ENCODE assay signal across 15 cellular contexts in the genomic region with DNA sequence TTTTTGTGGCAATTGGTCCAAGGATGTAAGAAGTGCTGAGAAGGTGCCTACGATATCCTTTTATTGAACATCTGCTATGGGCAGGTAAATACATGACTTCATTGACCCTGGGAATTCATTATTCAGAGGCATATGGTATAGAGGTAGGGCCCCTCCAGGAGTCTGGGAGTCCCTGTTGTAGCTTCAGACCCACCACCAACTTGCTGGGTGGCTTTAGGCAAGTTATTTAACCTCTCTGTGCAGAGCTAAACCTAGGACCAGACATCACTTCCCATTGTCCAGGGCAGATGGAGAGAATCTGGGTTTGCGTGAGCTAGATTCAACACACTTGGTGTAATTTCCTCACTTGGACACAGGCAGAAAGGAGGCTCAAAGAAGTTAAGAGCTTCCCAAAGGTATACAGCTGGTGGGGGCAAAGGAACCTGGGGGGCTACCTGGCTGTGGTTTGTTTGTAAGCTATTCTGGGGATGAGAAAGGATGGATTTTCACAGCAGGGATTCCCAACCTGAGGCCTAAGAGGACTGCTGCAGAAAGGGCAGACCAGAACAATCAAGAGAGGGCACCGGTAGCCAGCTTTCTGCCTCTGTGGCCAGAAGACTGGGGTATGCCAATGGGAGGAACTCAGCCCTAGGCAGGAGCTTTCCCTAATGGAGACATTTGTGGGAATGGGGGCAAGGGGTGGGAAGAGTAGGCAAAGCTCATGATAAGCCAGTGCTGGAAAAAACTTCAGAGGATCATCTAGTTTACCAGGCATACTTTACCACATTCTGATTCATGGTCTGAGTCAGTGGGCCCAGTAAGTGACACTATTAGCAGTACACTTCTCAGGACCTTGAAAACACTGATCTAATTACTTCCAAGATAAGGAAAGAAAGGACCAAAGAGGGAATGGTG.
A peak's percentile ranks its signal among the peaks of the same experiment; 100 is the strongest.
DNase-seq lines count a peak whose midpoint lies in the region; ATAC-seq and TF ChIP-seq lines count a peak whose summit lies in the region.
"Had no signal": no experiment of that assay in that cellular context is flagged by ENCODE, and none has a peak within 500 bp of the region (broad histone marks: within the 10 kb centered on the region; RNA-seq: fewer than 3 reads in every experiment).

No MANE protein-coding gene starts in this region.

- H2AK9ac ChIP-seq in IMR-90 (replicated peaks; ENCODE audit: low read depth, low read length, poor library complexity) = no peak overlapping the region

- no peak overlapping the region for H3K9ac ChIP-seq in IMR-90 (ENCODE audit: low read depth, low read length)

- no peak overlapping the region for H3K27ac ChIP-seq in IMR-90 (ENCODE audit: insufficient read depth, low read length)
- peak overlapping the region; percentile 41 to 50 for H3K27ac ChIP-seq in ascending aorta
- H3K27ac ChIP-seq in stomach = peak overlapping the region in 3 of 5 donors; percentile 3 to 60 (median 38)
- H3K27ac ChIP-seq in gastrocnemius medialis = no peak overlapping the region
- H3K27ac ChIP-seq: dorsolateral prefrontal cortex, right lobe of liver had no signal

- no peak overlapping the region for H2BK120ac ChIP-seq in IMR-90 (ENCODE audit: low read depth, low read length)

- H2AK5ac ChIP-seq in IMR-90 (ENCODE audit: low read depth, low read length) = no peak overlapping the region

- ATAC-seq in IMR-90 (ENCODE audit: low read depth) (peak; percentile 46; the same call in 1 of the 2 replicates), gastrocnemius medialis (no peak)
- ATAC-seq: K562, right lobe of liver had no signal

- H2BK15ac ChIP-seq in IMR-90 (ENCODE audit: low read depth, low read length) = no peak overlapping the region

- H3K9me3 ChIP-seq in IMR-90 (ENCODE audit: control insufficient read depth, insufficient read depth, low read length) = no peaks in the 10 kb centered on the region
- no peaks in the 10 kb centered on the region for H3K9me3 ChIP-seq in ascending aorta
- H3K9me3 ChIP-seq in stomach = no peaks in the 10 kb centered on the region
- H3K9me3 ChIP-seq in gastrocnemius medialis = no peaks in the 10 kb centered on the region
- H3K9me3 ChIP-seq: right lobe of liver had no signal

- POLR2A ChIA-PET in IMR-90 (lab: Charles Lee; ENCODE audit: unreplicated experiment) = no interaction called here

- H3K56ac ChIP-seq in IMR-90 (ENCODE audit: extremely low read depth, insufficient read depth, low read length) = no peak overlapping the region

- H3K4ac ChIP-seq in IMR-90 (ENCODE audit: low read depth, low read length) = no peak overlapping the region

- BruUV-seq in IMR-90 (replicated peaks; lab: Mats Ljungman, UMichigan) = no TSS peak

- no peak for TF ChIP-seq POLR2A in IMR-90 (IDR thresholded peaks at IDR 0.05; ENCODE audit: low read depth, low read length)
- no peak for TF ChIP-seq POLR2A in stomach (IDR thresholded peaks at IDR 0.05)
- no peak for TF ChIP-seq POLR2A in gastrocnemius medialis (IDR thresholded peaks at IDR 0.05)

- no peak overlapping the region for H2BK20ac ChIP-seq in IMR-90 (ENCODE audit: low read depth, low read length)

- H4K91ac ChIP-seq in IMR-90 (ENCODE audit: insufficient read depth, low read depth, low read length) = no peak overlapping the region

- H4K5ac ChIP-seq in IMR-90 (ENCODE audit: low read depth, low read length) = no peak overlapping the region

- no peak for TF ChIP-seq CTCF in IMR-90 (conservative IDR thresholded peaks at IDR 0.05; ENCODE audit: low read depth, low read length)
- no peak for TF ChIP-seq CTCF in ascending aorta (IDR thresholded peaks at IDR 0.05)
- no peak for TF ChIP-seq CTCF in stomach (IDR thresholded peaks at IDR 0.05)
- no peak for TF ChIP-seq CTCF in gastrocnemius medialis (IDR thresholded peaks at IDR 0.05 in 4 of 5, conservative IDR thresholded peaks at IDR 0.05 in 1 of 5)

- no peak overlapping the region for H3K4me2 ChIP-seq in IMR-90 (ENCODE audit: low read depth, low read length)

- H3K9me1 ChIP-seq in IMR-90 (ENCODE audit: insufficient read depth, low read length) = no peaks in the 10 kb centered on the region

- H3K14ac ChIP-seq in IMR-90 (replicated peaks; ENCODE audit: low read depth, low read length) = no peak overlapping the region

- H3K4me1 ChIP-seq in IMR-90 (ENCODE audit: control insufficient read depth, insufficient read depth, low read length) = no peaks in the 10 kb centered on the region
- H3K4me1 ChIP-seq in ascending aorta = peaks cover 3 to 6% of the 10 kb centered on the region in 2 donors
- peaks cover 0 to 21% (median 16%) of the 10 kb centered on the region in 4 donors for H3K4me1 ChIP-seq in stomach
- H3K4me1 ChIP-seq in gastrocnemius medialis = no peaks in the 10 kb centered on the region
- H3K4me1 ChIP-seq: right lobe of liver had no signal

- no CpG with 5 or more reads among the region's 3 CpGs for WGBS in IMR-90 (ENCODE audit: extremely low coverage in 2 of 2, insufficient read length in 1 of 2), 2 experiments
- WGBS in stomach, 5 donors = 89 to 98% (median 93%) methylated on average over 2 to 3 of the region's 3 CpGs

- H3K18ac ChIP-seq in IMR-90 (ENCODE audit: low read depth, low read length) = no peak overlapping the region

- H3K79me1 ChIP-seq in IMR-90 (ENCODE audit: low read depth in 1 of 2, low read length in 2 of 2) = no peaks in the 10 kb centered on the region

- TF ChIP-seq EP300 in stomach (IDR thresholded peaks at IDR 0.05) = no peak

- H3K27me3 ChIP-seq in IMR-90 (ENCODE audit: control insufficient read depth, insufficient read depth, low read length) (peaks cover 6% of the 10 kb centered on the region), ascending aorta (no peaks in the 10 kb centered on the region), stomach (no peaks in the 10 kb centered on the region), gastrocnemius medialis (no peaks in the 10 kb centered on the region)
- H3K27me3 ChIP-seq: dorsolateral prefrontal cortex, right lobe of liver had no signal

- no peak overlapping the region for H3K23ac ChIP-seq in IMR-90 (ENCODE audit: low read depth, low read length)

- peak; percentile 53 for DNase-seq in IMR-90
- DNase-seq in ascending aorta (ENCODE audit: low spot score in 2 of 2) = peak in 1 of 2 donors; percentile 61
- peak; percentile 41 for DNase-seq in hepatic stellate cell (ENCODE audit: low spot score)
- DNase-seq in stomach = no peak
- DNase-seq in DMS 273 treated with DMSO at 0.1 percent for 48 hours (lab: John Stamatoyannopoulos, UW) = no peak
- no peak for DNase-seq in gastrocnemius medialis
- no peak for DNase-seq in SK-N-DZ (ENCODE audit: low spot score)
- DNase-seq in NCI-H748 treated with DMSO at 0.1 percent for 48 hours (lab: John Stamatoyannopoulos, UW) = no peak
- DNase-seq: activated CD4-positive, alpha-beta T cell treated with anti-CD3 and anti-CD28 coated beads, Interleukin-2, amount 50 U/mL, for 4 hours; activated naive CD4-positive, alpha-beta T cell treated with anti-CD3 and anti-CD28 coated beads for 36 hours; hippocampal formation; NCI-H2029 had no signal

- no peak overlapping the region for H4K8ac ChIP-seq in IMR-90 (ENCODE audit: low read depth in 2 of 2, low read length in 2 of 2)

- H2AFZ ChIP-seq in IMR-90 (replicated peaks; ENCODE audit: low read length, poor library complexity) = no peak overlapping the region

- dilution Hi-C loops in IMR-90 (cut with HindIII; ENCODE audit: low sequenced_read_pairs, unreplicated experiment) = no loop called here

- H2BK5ac ChIP-seq in IMR-90 (ENCODE audit: low read depth, low read length, poor library complexity, severe bottlenecking) = no peak overlapping the region

- in situ Hi-C loops in IMR-90 (cut with MboI; ENCODE audit: low sequenced_read_pairs) (loop anchor here (5.0 kb wide), 1 partner anchor 414 kb away; no protein-coding TSS in a partner anchor), gastrocnemius medialis (cut with MboI; ENCODE audit: low sequenced_read_pairs in 4 of 4) (loop anchor here (5.0 to 10.0 kb wide), 3 partner anchors 312 to 412 kb away; no protein-coding TSS in a partner anchor)

- CTCF ChIA-PET in IMR-90 (lab: Yijun Ruan, JAX) = interaction anchor here (1.3 kb wide), 1 partner anchor 412 kb away, joined by 4 read pairs; no protein-coding TSS in a partner anchor

- no peak for TF ChIP-seq RAD21 in IMR-90 (IDR thresholded peaks at IDR 0.05; ENCODE audit: low read length)

- no peaks in the 10 kb centered on the region for H4K20me1 ChIP-seq in IMR-90 (ENCODE audit: insufficient read depth, low read length)

- intact Hi-C loops in IMR-90 (cut with micrococcal nuclease) (no loop called here), ascending aorta (cut with DNase I) (loop anchor here (5.0 kb wide), 1 partner anchor 129 kb away; no protein-coding TSS in a partner anchor), stomach (cut with DNase I; ENCODE audit: low total_unique reads) (loop anchor here (5.0 kb wide), 1 partner anchor 314 kb away; no protein-coding TSS in a partner anchor), gastrocnemius medialis (cut with DNase I; ENCODE audit: low total_unique reads) (no loop called here)

- H3K36me3 ChIP-seq in IMR-90 (ENCODE audit: control insufficient read depth, insufficient read depth, low read length) = no peaks in the 10 kb centered on the region
- no peaks in the 10 kb centered on the region for H3K36me3 ChIP-seq in ascending aorta
- H3K36me3 ChIP-seq in stomach = peaks cover 0 to 9% (median 4%) of the 10 kb centered on the region in 4 donors
- no peaks in the 10 kb centered on the region for H3K36me3 ChIP-seq in gastrocnemius medialis
- H3K36me3 ChIP-seq: right lobe of liver had no signal

- H3K4me3 ChIP-seq in IMR-90 (ENCODE audit: insufficient read depth, low read depth, low read length) (no peak overlapping the region), ascending aorta (no peak overlapping the region), stomach (no peak overlapping the region), gastrocnemius medialis (no peak overlapping the region)
- H3K4me3 ChIP-seq: dorsolateral prefrontal cortex, K562, right lobe of liver had no signal

TF ChIP-seq in IMR-90, 13 proteins besides CTCF, POLR2A, EP300 and RAD21:
- TF ChIP-seq SMC3 (IDR thresholded peaks at IDR 0.05; ENCODE audit: low read depth, low read length) = no peak
- TF ChIP-seq, protein P1, sequence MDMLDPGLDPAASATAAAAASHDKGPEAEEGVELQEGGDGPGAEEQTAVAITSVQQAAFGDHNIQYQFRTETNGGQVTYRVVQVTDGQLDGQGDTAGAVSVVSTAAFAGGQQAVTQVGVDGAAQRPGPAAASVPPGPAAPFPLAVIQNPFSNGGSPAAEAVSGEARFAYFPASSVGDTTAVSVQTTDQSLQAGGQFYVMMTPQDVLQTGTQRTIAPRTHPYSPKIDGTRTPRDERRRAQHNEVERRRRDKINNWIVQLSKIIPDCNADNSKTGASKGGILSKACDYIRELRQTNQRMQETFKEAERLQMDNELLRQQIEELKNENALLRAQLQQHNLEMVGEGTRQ (IDR thresholded peaks at IDR 0.05; ENCODE audit: low read depth, low read length) = no peak
- no peak for TF ChIP-seq FOS (IDR thresholded peaks at IDR 0.05; ENCODE audit: low read depth, low read length)
- no peak for TF ChIP-seq BHLHE40 (IDR thresholded peaks at IDR 0.05; ENCODE audit: low read depth, low read length)
TF ChIP-seq in IMR-90: peak in this region for 0.

Comparison
In these comparisons a context has a peak if more than half of its experiments do, and no peak if none do; other contexts are left out.
1. DNase-seq: peak in IMR-90 (single experiment) and hepatic stellate cell (single experiment); none in stomach (single experiment), DMS 273 treated with DMSO at 0.1 percent for 48 hours (single experiment), gastrocnemius medialis (0 of 2), SK-N-DZ (single experiment) and NCI-H748 treated with DMSO at 0.1 percent for 48 hours (single experiment).
2. H3K27ac ChIP-seq: peak in ascending aorta (2 of 2) and stomach (3 of 5); none in IMR-90 (single experiment) and gastrocnemius medialis (0 of 4).
3. intact Hi-C loops: an anchor here in ascending aorta (5.0 kb wide) and stomach (5.0 kb wide); none called in IMR-90 and gastrocnemius medialis.